ENCODE assay signal across 1 cellular context in genomic region chr6:169253341-169253740, GRCh38.
TF ChIP-seq lines count a peak whose summit lies in the region.

No MANE protein-coding gene starts in this region.

TF ChIP-seq in GM23338, 12 proteins besides CTCF, POLR2A, EP300 and RAD21 (continued from another document):
- no peak for TF ChIP-seq REST (IDR thresholded peaks at IDR 0.05; ENCODE audit: unreplicated experiment)
- TF ChIP-seq NANOG (IDR thresholded peaks at IDR 0.05; ENCODE audit: borderline replicate concordance) = no peak
- no peak for TF ChIP-seq ETS1 (IDR thresholded peaks at IDR 0.05)
- TF ChIP-seq POLR2AphosphoS5 (IDR thresholded peaks at IDR 0.05; ENCODE audit: low read depth) = no peak
- no peak for TF ChIP-seq ZNF114 (CRISPR knock-in tag; IDR thresholded peaks at IDR 0.05)
- TF ChIP-seq ZNF331 (CRISPR knock-in tag; IDR thresholded peaks at IDR 0.05; ENCODE audit: low read depth) = no peak
TF ChIP-seq in GM23338: peak in this region for 0.
